8 cellular contexts compared by ENCODE assay signal in genomic region chr17:79843917-79844815, GRCh38. TPM values are rescaled to one million over a fixed set of nuclear protein-coding genes. Genes with fewer than 3 reads are reported as not detected.
DNase-seq lines count a peak whose midpoint lies in the region; ATAC-seq, FAIRE-seq and TF ChIP-seq lines count a peak whose summit lies in the region.

No MANE protein-coding gene starts in this region.

- no peak overlapping the region for H3K27ac Mint-ChIP-seq in activated CD8-positive, alpha-beta T cell treated with anti-CD3 and anti-CD28 coated beads for 36 hours

- peaks cover 26% of the 10 kb centered on the region for H3K4me1 Mint-ChIP-seq in activated CD8-positive, alpha-beta T cell treated with anti-CD3 and anti-CD28 coated beads for 36 hours (ENCODE audit: low read depth)

- H3K27me3 ChIP-seq in BLaER1 = peaks cover 97% of the 10 kb centered on the region
- peaks cover 27 to 59% (median 38%) of the 10 kb centered on the region in 9 donors for H3K27me3 ChIP-seq in heart left ventricle

- peaks cover 46% of the 10 kb centered on the region for H3K27me3 Mint-ChIP-seq in activated CD8-positive, alpha-beta T cell treated with anti-CD3 and anti-CD28 coated beads for 36 hours

- DNase-seq in HTR-8/SVneo (ENCODE audit: insufficient read length, low spot score) (peak; percentile 57), heart left ventricle (peak; percentile 78 to 86 (median 82)), pons (ENCODE audit: low spot score) (peak; percentile 38), A172 (ENCODE audit: low spot score) (no peak), mesenteric fat pad (ENCODE audit: low spot score) (no peak)
- no peak for DNase-seq in activated CD8-positive, alpha-beta T cell treated with anti-CD3 and anti-CD28 coated beads for 36 hours

- no peak overlapping the region for H3K27ac ChIP-seq in BLaER1
- peak overlapping the region in 11 of 12 donors; percentile 12 to 86 (median 66) for H3K27ac ChIP-seq in heart left ventricle

- no peak overlapping the region for H3K9ac ChIP-seq in BLaER1

- no peaks in the 10 kb centered on the region for H3K9me3 Mint-ChIP-seq in activated CD8-positive, alpha-beta T cell treated with anti-CD3 and anti-CD28 coated beads for 36 hours

- H3K4me3 ChIP-seq in BLaER1 (peak overlapping the region; percentile 63), heart left ventricle (peak overlapping the region; percentile 43 to 79 (median 65))

- H3K4me3 Mint-ChIP-seq in activated CD8-positive, alpha-beta T cell treated with anti-CD3 and anti-CD28 coated beads for 36 hours = peak overlapping the region; percentile 64

- peak overlapping the region; percentile 92 for H3K4me2 ChIP-seq in BLaER1

- peak in 1 of 2 donors; percentile 25 for TF ChIP-seq POLR2A in heart left ventricle (IDR thresholded peaks at IDR 0.05)

- H3K36me3 ChIP-seq in BLaER1 = no peaks in the 10 kb centered on the region
- H3K36me3 ChIP-seq in heart left ventricle = no peaks in the 10 kb centered on the region

- H4K20me1 ChIP-seq in BLaER1 = peaks cover 61% of the 10 kb centered on the region

- TF ChIP-seq CTCF in activated CD8-positive, alpha-beta T cell treated with anti-CD3 and anti-CD28 coated beads for 36 hours (IDR thresholded peaks at IDR 0.05) = no peak
- no peak for TF ChIP-seq CTCF in heart left ventricle (IDR thresholded peaks at IDR 0.05)

- H3K9me3 ChIP-seq in BLaER1 (no peaks in the 10 kb centered on the region), heart left ventricle (no peaks in the 10 kb centered on the region)

- intact Hi-C loops in activated CD8-positive, alpha-beta T cell treated with anti-CD3 and anti-CD28 coated beads for 36 hours (cut with micrococcal nuclease) = loop anchor here (10.0 kb wide), 1 partner anchor 99 kb away; no protein-coding TSS in a partner anchor
- intact Hi-C loops in heart left ventricle (cut with DNase I) = loop anchor here in 6 of 10 donors (2.0 to 10.0 kb wide), 7 partner anchors 37 to 148 kb away; partner anchors contain the start of gene CBX8 (in 2 of the 6)

- WGBS in heart left ventricle, 4 donors = 0 to 4% (median 1%) methylated on average over 17 to 84 of the region's 84 CpGs

- no peak for ATAC-seq in activated CD8-positive, alpha-beta T cell treated with anti-CD3 and anti-CD28 coated beads for 36 hours
- ATAC-seq in heart left ventricle (peak in 3 of 4 donors; percentile 64 to 77 (median 72)), GM21447 (IDR thresholded peaks at IDR 0.05; ENCODE audit: unreplicated experiment) (no peak)

- CTCF ChIA-PET in activated CD8-positive, alpha-beta T cell treated with anti-CD3 and anti-CD28 coated beads for 36 hours (lab: Charles Lee) = interaction anchor here (0.7 to 2.6 kb wide), 15 partner anchors 9 to 147 kb away, joined by 3 to 13 read pairs (median 4); no protein-coding TSS in a partner anchor

- H3K4me1 ChIP-seq in BLaER1 = peaks cover 58% of the 10 kb centered on the region
- peaks cover 0 to 66% (median 55%) of the 10 kb centered on the region in 12 donors for H3K4me1 ChIP-seq in heart left ventricle

- no peaks in the 10 kb centered on the region for H3K36me3 Mint-ChIP-seq in activated CD8-positive, alpha-beta T cell treated with anti-CD3 and anti-CD28 coated beads for 36 hours (ENCODE audit: low read depth)

- no peak for FAIRE-seq in HTR-8/SVneo (lab: Jason Lieb, UNC)

- POLR2A ChIA-PET in activated CD8-positive, alpha-beta T cell treated with anti-CD3 and anti-CD28 coated beads for 36 hours (lab: Charles Lee) = interaction anchor here (1.0 to 1.1 kb wide), 2 partner anchors 29 to 46 kb away, joined by 3 read pairs; no protein-coding TSS in a partner anchor

RNA-seq across cellular contexts. Expression of gene CBX4, which starts 4.9 kb away (rescaled TPM):
- 10 to 100 TPM; 23.9 to 28.0 TPM for total RNA-seq in activated CD8-positive, alpha-beta T cell treated with anti-CD3 and anti-CD28 coated beads for 36 hours
- 10 to 100 TPM; 16.7 to 41.1 (median 26.9) TPM for total RNA-seq in heart left ventricle
- polyA plus RNA-seq in heart left ventricle = 10 to 100 TPM; 10.9 to 14.2 TPM
- total RNA-seq in A172 (2014; rRNA removed; shearing (Covaris generic)) = 17.2 and 20.5 TPM in 2 replicates
- 16.9 TPM for total RNA-seq in mesenteric fat pad

RNA-seq across cellular contexts. Expression of gene CBX8, which starts 47.3 kb away (rescaled TPM):
- 1 to 10 TPM; 7.0 to 9.4 TPM for total RNA-seq in activated CD8-positive, alpha-beta T cell treated with anti-CD3 and anti-CD28 coated beads for 36 hours
- total RNA-seq in heart left ventricle (1 to 10 TPM; 1.5 to 9.2 (median 5.3) TPM), mesenteric fat pad (7.5 TPM)
- 1 to 10 TPM; 3.6 to 5.1 TPM for polyA plus RNA-seq in heart left ventricle
- total RNA-seq in A172 (2014; rRNA removed; shearing (Covaris generic)) = 7.9 and 8.8 TPM in 2 replicates

Comparison
In these comparisons a context has a peak if more than half of its experiments do, and no peak if none do; other contexts are left out.
1. DNase-seq: peak in HTR-8/SVneo (single experiment), heart left ventricle (5 of 5) and pons (single experiment); none in activated CD8-positive, alpha-beta T cell treated with anti-CD3 and anti-CD28 coated beads for 36 hours (single experiment), A172 (single experiment) and mesenteric fat pad (single experiment).
2. ATAC-seq: peak in heart left ventricle (3 of 4); none in activated CD8-positive, alpha-beta T cell treated with anti-CD3 and anti-CD28 coated beads for 36 hours (single experiment) and GM21447 (single experiment).